ENCODE assay signal across 13 cellular contexts in genomic region chr7:136030867-136031318, GRCh38. TPM values are rescaled to one million over a fixed set of nuclear protein-coding genes. Genes with fewer than 3 reads are reported as not detected.
DNase-seq lines count a peak whose midpoint lies in the region; ATAC-seq and TF ChIP-seq lines count a peak whose summit lies in the region.
"Had no signal": no experiment of that assay in that cellular context is flagged by ENCODE, and none has a peak within 500 bp of the region (broad histone marks: within the 10 kb centered on the region; RNA-seq: fewer than 3 reads in every experiment).

No MANE protein-coding gene starts in this region.

- no peaks in the 10 kb centered on the region for H3K9me3 Mint-ChIP-seq in activated T-cell treated with anti-CD3 and anti-CD28 coated beads, Interleukin-2, amount 50 U/mL, for 4 hours
- H3K9me3 Mint-ChIP-seq: activated B cell treated with CpG ODN at 0.5 μM for 24 hours; central memory CD8-positive, alpha-beta T cell had no signal

- peak; percentile 90 to 91 for ATAC-seq in activated T-cell treated with anti-CD3 and anti-CD28 coated beads, Interleukin-2, amount 50 U/mL, for 4 hours
- ATAC-seq in HG02571 (IDR thresholded peaks at IDR 0.05; ENCODE audit: unreplicated experiment) (peak; percentile 82), HG03460 (IDR thresholded peaks at IDR 0.05; ENCODE audit: unreplicated experiment) (peak; percentile 88), gastroesophageal sphincter (no peak)
- ATAC-seq: K562, Panc1 had no signal

- H3K27me3 Mint-ChIP-seq in activated T-cell treated with anti-CD3 and anti-CD28 coated beads, Interleukin-2, amount 50 U/mL, for 4 hours (ENCODE audit: low read depth): no peaks in the 10 kb centered on the region
- H3K27me3 Mint-ChIP-seq: activated B cell treated with CpG ODN at 0.5 μM for 24 hours; central memory CD8-positive, alpha-beta T cell had no signal

- TF ChIP-seq POLR2A in gastroesophageal sphincter (IDR thresholded peaks at IDR 0.05): no peak

- peak overlapping the region; percentile 9 for H3K4me3 Mint-ChIP-seq in activated T-cell treated with anti-CD3 and anti-CD28 coated beads, Interleukin-2, amount 50 U/mL, for 4 hours
- H3K4me3 Mint-ChIP-seq: activated B cell treated with CpG ODN at 0.5 μM for 24 hours; central memory CD8-positive, alpha-beta T cell had no signal

- 85 to 89% methylated on average over 3 to 4 of the region's 4 CpGs for WGBS in gastroesophageal sphincter (ENCODE audit: low coverage in 1 of 2), 2 donors

- H3K9me3 ChIP-seq in gastroesophageal sphincter: no peaks in the 10 kb centered on the region
- H3K9me3 ChIP-seq: neutrophil had no signal

- H3K36me3 ChIP-seq in gastroesophageal sphincter: no peaks in the 10 kb centered on the region
- H3K36me3 ChIP-seq: neutrophil had no signal

- H3K4me1 ChIP-seq in gastroesophageal sphincter: peaks cover 0 to 17% (median 0%) of the 10 kb centered on the region in 3 donors

- TF ChIP-seq CTCF in gastroesophageal sphincter (IDR thresholded peaks at IDR 0.05): no peak

- no peak for DNase-seq in activated T-cell treated with anti-CD3 and anti-CD28 coated beads, Interleukin-2, amount 50 U/mL, for 4 hours
- DNase-seq in activated T-cell treated with anti-CD3 and anti-CD28 coated beads, Interleukin-2, amount 50 U/mL, for 1 hour: no peak
- DNase-seq in stimulated activated CD8-positive, alpha-beta memory T cell treated with anti-CD3 and anti-CD28 coated beads, Interleukin-4, amount 100 ng/mL, for 48 hours: peak; percentile 34
- no peak for DNase-seq in stimulated activated naive CD4-positive, alpha-beta T cell treated with Interleukin-2 at 50 U/mL for 16 hours (lab: John Stamatoyannopoulos, UW)
- DNase-seq in NCI-H510A (lab: John Stamatoyannopoulos, UW): no peak
- DNase-seq: activated B cell treated with CpG ODN at 0.5 μM for 24 hours had no signal

- TF ChIP-seq EP300 in gastroesophageal sphincter (IDR thresholded peaks at IDR 0.05): no peak

- no peak overlapping the region for H3K4me3 ChIP-seq in gastroesophageal sphincter
- H3K4me3 ChIP-seq: K562 had no signal

- H3K36me3 Mint-ChIP-seq in activated T-cell treated with anti-CD3 and anti-CD28 coated beads, Interleukin-2, amount 50 U/mL, for 4 hours (ENCODE audit: insufficient read depth): peaks cover 21% of the 10 kb centered on the region

- H3K27ac ChIP-seq in gastroesophageal sphincter: no peak overlapping the region
- H3K27ac ChIP-seq: neutrophil had no signal

- H3K4me1 Mint-ChIP-seq in activated T-cell treated with anti-CD3 and anti-CD28 coated beads, Interleukin-2, amount 50 U/mL, for 4 hours (ENCODE audit: low read depth): peaks cover 16% of the 10 kb centered on the region
- H3K4me1 Mint-ChIP-seq: activated B cell treated with CpG ODN at 0.5 μM for 24 hours; central memory CD8-positive, alpha-beta T cell had no signal

- H3K27me3 ChIP-seq in gastroesophageal sphincter: no peaks in the 10 kb centered on the region

RNA-seq across cellular contexts. Expression of gene MTPN, which starts 53.7 kb away (rescaled TPM):
- total RNA-seq in activated T-cell treated with anti-CD3 and anti-CD28 coated beads, Interleukin-2, amount 50 U/mL, for 4 hours: 100 to 1,000 TPM; 139 to 152 (median 143) TPM
- total RNA-seq in gastroesophageal sphincter: 10 to 100 TPM; 76.6 to 80.2 (median 79.0) TPM
